In genomic region chr13:30504081-30504480, GRCh38 we compare ENCODE assay signal across 11 cellular contexts. TPM values are rescaled to one million over a fixed set of nuclear protein-coding genes. Genes with fewer than 3 reads are reported as not detected.
DNase-seq lines count a peak whose midpoint lies in the region; ATAC-seq and TF ChIP-seq lines count a peak whose summit lies in the region.
"Had no signal": no experiment of that assay in that cellular context is flagged by ENCODE, and none has a peak within 500 bp of the region (broad histone marks: within the 10 kb centered on the region; RNA-seq: fewer than 3 reads in every experiment).

No MANE protein-coding gene starts in this region.

- peak; percentile 52 for DNase-seq in MM.1S
- DNase-seq in fibroblast of villous mesenchyme (ENCODE audit: low read depth): peak; percentile 71
- DNase-seq in NCI-H1436 (lab: John Stamatoyannopoulos, UW): no peak
- DNase-seq in T-helper 17 cell: no peak
- DNase-seq in SHP77 (lab: John Stamatoyannopoulos, UW): no peak
- DNase-seq: activated T-cell treated with anti-CD3 and anti-CD28 coated beads, Interleukin-2, amount 50 U/mL, for 4 hours; GDM1; ovary; SK-N-SH had no signal

- H3K4me3 ChIP-seq in MM.1S (ENCODE audit: low read length): peak overlapping the region; percentile 5; the same call in 1 of the 2 replicates
- no peak overlapping the region for H3K4me3 ChIP-seq in fibroblast of villous mesenchyme (ENCODE audit: low read depth, low read length)
- H3K4me3 ChIP-seq: ovary had no signal

- ATAC-seq in GM18519 (IDR thresholded peaks at IDR 0.05; ENCODE audit: low FRiP score, unreplicated experiment): peak; percentile 46
- peak; percentile 71 for ATAC-seq in GM21786 (IDR thresholded peaks at IDR 0.05; ENCODE audit: unreplicated experiment)
- ATAC-seq in T-helper 17 cell: no peak

- H3K9me2 ChIP-seq in MM.1S (replicated peaks; ENCODE audit: insufficient read depth, low read length): no peaks in the 10 kb centered on the region
- H3K9me2 ChIP-seq: SK-N-SH had no signal

- no peaks in the 10 kb centered on the region for H3K27me3 Mint-ChIP-seq in T-helper 17 cell

- peak overlapping the region; percentile 62; the same call in 1 of the 2 replicates for H3K27ac ChIP-seq in MM.1S (ENCODE audit: low read length)
- H3K27ac ChIP-seq: ovary had no signal

- H3K36me3 ChIP-seq in MM.1S (replicated peaks; ENCODE audit: insufficient read depth, low read length): no peaks in the 10 kb centered on the region
- H3K36me3 ChIP-seq: ovary had no signal

- H3K4me1 ChIP-seq in MM.1S (ENCODE audit: low read length): peaks cover 4% of the 10 kb centered on the region; the same call in 1 of the 2 replicates

- H3K9me3 ChIP-seq in MM.1S (replicated peaks; ENCODE audit: insufficient read depth, low read length): no peaks in the 10 kb centered on the region
- H3K9me3 ChIP-seq in T-helper 17 cell (ENCODE audit: control insufficient read depth, low read length, poor library complexity, severe bottlenecking): no peaks in the 10 kb centered on the region
- H3K9me3 ChIP-seq: ovary, SK-N-SH had no signal

- no peaks in the 10 kb centered on the region for H3F3A ChIP-seq in MM.1S (ENCODE audit: insufficient read depth, low read length)

- no peak for TF ChIP-seq CTCF in MM.1S (IDR thresholded peaks at IDR 0.05; ENCODE audit: low read length)
- no peak for TF ChIP-seq CTCF in fibroblast of villous mesenchyme (IDR thresholded peaks at IDR 0.05; ENCODE audit: insufficient read depth, low read depth, low read length)

- H3K4me2 ChIP-seq in MM.1S (ENCODE audit: low read depth, low read length): peak overlapping the region; percentile 66
- H3K4me2 ChIP-seq: SK-N-SH had no signal

- no peak overlapping the region for H3K4me3 Mint-ChIP-seq in T-helper 17 cell
- H3K4me3 Mint-ChIP-seq: activated T-cell treated with anti-CD3 and anti-CD28 coated beads, Interleukin-2, amount 50 U/mL, for 4 hours had no signal

- H3K9ac ChIP-seq in MM.1S (ENCODE audit: low read length): 0 out of 2 replicates have a peak overlapping the region, but pooled peaks have one; percentile 12
- H3K9ac ChIP-seq: SK-N-SH had no signal

- peaks cover 5% of the 10 kb centered on the region for H3K4me1 Mint-ChIP-seq in T-helper 17 cell

- no peak overlapping the region for H3K27ac Mint-ChIP-seq in T-helper 17 cell

- H2AFZ ChIP-seq in MM.1S (ENCODE audit: low read length): peak overlapping the region; percentile 35; the same call in 1 of the 2 replicates

- no peaks in the 10 kb centered on the region for H3K79me2 ChIP-seq in MM.1S (ENCODE audit: low read length)

- H3K36me3 Mint-ChIP-seq in T-helper 17 cell (ENCODE audit: low read depth): no peaks in the 10 kb centered on the region

- no peaks in the 10 kb centered on the region for H4K20me1 ChIP-seq in MM.1S (ENCODE audit: insufficient read depth, low read length)

- no peaks in the 10 kb centered on the region for H3K27me3 ChIP-seq in MM.1S (replicated peaks; ENCODE audit: insufficient read depth, low read length)
- H3K27me3 ChIP-seq: ovary had no signal

RNA-seq across cellular contexts. Expression of gene HMGB1, which starts 38.3 kb away (rescaled TPM):
- 95.7 and 115 TPM in 2 replicates for total RNA-seq in fibroblast of villous mesenchyme
- total RNA-seq in T-helper 17 cell: 100 to 1,000 TPM; 285 to 308 TPM

Comparison
In these comparisons a context has a peak if more than half of its experiments do, and no peak if none do; other contexts are left out.
1. DNase-seq: peak in MM.1S (single experiment) and fibroblast of villous mesenchyme (single experiment); none in NCI-H1436 (single experiment), T-helper 17 cell (0 of 3) and SHP77 (0 of 2).